In genomic region chr14:68691031-68691864, GRCh38 we compare ENCODE assay signal across 14 cellular contexts.
A peak's percentile ranks its signal among the peaks of the same experiment; 100 is the strongest.
DNase-seq lines count a peak whose midpoint lies in the region; ATAC-seq and TF ChIP-seq lines count a peak whose summit lies in the region.
"Had no signal": no experiment of that assay in that cellular context is flagged by ENCODE, and none has a peak within 500 bp of the region (broad histone marks: within the 10 kb centered on the region; RNA-seq: fewer than 3 reads in every experiment).

No MANE protein-coding gene starts in this region.

- no peak for TF ChIP-seq CTCF in testis (IDR thresholded peaks at IDR 0.05)

- H3K4me3 Mint-ChIP-seq in dendritic cell treated with granulocyte-macrophage colony-stimulating factor and Interleukin-4, amounts not matched to agents 40 ng/mL and 50 ng/mL, for 4 days = no peak overlapping the region
- H3K4me3 Mint-ChIP-seq: activated naive CD4-positive, alpha-beta T cell treated with anti-CD3 and anti-CD28 coated beads, Interleukin-2, amount 50 U/mL, for 24 hours had no signal

- no peak for TF ChIP-seq POLR2A in testis (IDR thresholded peaks at IDR 0.05)

- no peaks in the 10 kb centered on the region for H3K27me3 ChIP-seq in testis
- H3K27me3 ChIP-seq: MG63, right lobe of liver had no signal

- peak overlapping the region; percentile 73 for H3K27ac Mint-ChIP-seq in dendritic cell treated with granulocyte-macrophage colony-stimulating factor and Interleukin-4, amounts not matched to agents 40 ng/mL and 50 ng/mL, for 4 days

- WGBS in testis, 2 donors = 67 to 75% methylated on average over 26 of the region's 26 CpGs

- intact Hi-C loops in dendritic cell treated with granulocyte-macrophage colony-stimulating factor and Interleukin-4, amounts not matched to agents 40 ng/mL and 50 ng/mL, for 4 days (cut with micrococcal nuclease) = no loop called here
- intact Hi-C loops in testis (cut with DNase I; ENCODE audit: low total_unique reads) = no loop called here

- peaks cover 10% of the 10 kb centered on the region for H3K27me3 Mint-ChIP-seq in dendritic cell treated with granulocyte-macrophage colony-stimulating factor and Interleukin-4, amounts not matched to agents 40 ng/mL and 50 ng/mL, for 4 days
- H3K27me3 Mint-ChIP-seq: activated naive CD4-positive, alpha-beta T cell treated with anti-CD3 and anti-CD28 coated beads, Interleukin-2, amount 50 U/mL, for 24 hours had no signal

- H3K4me1 ChIP-seq in testis = peaks cover 15% of the 10 kb centered on the region
- H3K4me1 ChIP-seq: right lobe of liver had no signal

- no peaks in the 10 kb centered on the region for H3K36me3 Mint-ChIP-seq in dendritic cell treated with granulocyte-macrophage colony-stimulating factor and Interleukin-4, amounts not matched to agents 40 ng/mL and 50 ng/mL, for 4 days (ENCODE audit: low read depth)
- H3K36me3 Mint-ChIP-seq: activated naive CD4-positive, alpha-beta T cell treated with anti-CD3 and anti-CD28 coated beads, Interleukin-2, amount 50 U/mL, for 24 hours had no signal

- no peaks in the 10 kb centered on the region for H3K9me3 ChIP-seq in testis
- H3K9me3 ChIP-seq: MG63, right lobe of liver had no signal

- H3K9me3 Mint-ChIP-seq in dendritic cell treated with granulocyte-macrophage colony-stimulating factor and Interleukin-4, amounts not matched to agents 40 ng/mL and 50 ng/mL, for 4 days = no peaks in the 10 kb centered on the region
- H3K9me3 Mint-ChIP-seq: activated naive CD4-positive, alpha-beta T cell treated with anti-CD3 and anti-CD28 coated beads, Interleukin-2, amount 50 U/mL, for 24 hours had no signal

- ATAC-seq in HG03521 (IDR thresholded peaks at IDR 0.05; ENCODE audit: unreplicated experiment) = no peak
- no peak for ATAC-seq in GM21447 (IDR thresholded peaks at IDR 0.05; ENCODE audit: unreplicated experiment)
- ATAC-seq: right lobe of liver had no signal

- H3K4me3 ChIP-seq in testis = no peak overlapping the region
- H3K4me3 ChIP-seq: MG63, right lobe of liver had no signal

- peaks cover 81% of the 10 kb centered on the region for H3K4me1 Mint-ChIP-seq in dendritic cell treated with granulocyte-macrophage colony-stimulating factor and Interleukin-4, amounts not matched to agents 40 ng/mL and 50 ng/mL, for 4 days (ENCODE audit: low read depth)

- H3K36me3 ChIP-seq in testis (ENCODE audit: low read depth, missing control alignments) = no peaks in the 10 kb centered on the region
- H3K36me3 ChIP-seq: MG63, right lobe of liver had no signal

- H3K27ac ChIP-seq in testis = no peak overlapping the region
- H3K27ac ChIP-seq: 22Rv1, right lobe of liver had no signal

- DNase-seq in NCI-H146 (lab: John Stamatoyannopoulos, UW) (peak; percentile 21), NCI-H146 treated with DMSO at 0.1 percent for 48 hours (lab: John Stamatoyannopoulos, UW; ENCODE audit: unreplicated experiment) (no peak), middle frontal gyrus (ENCODE audit: extremely low spot score, low spot score) (peak; percentile 63), testis (peak; percentile 59), DMS 273 treated with DMSO at 0.1 percent for 48 hours (lab: John Stamatoyannopoulos, UW) (no peak)
- DNase-seq: activated CD8-positive, alpha-beta memory T cell treated with anti-CD3 and anti-CD28 coated beads for 24 hours; COR-L47; MG63 had no signal

Comparison
In these comparisons a context has a peak if more than half of its experiments do, and no peak if none do; other contexts are left out.
1. DNase-seq: peak in NCI-H146 (single experiment), middle frontal gyrus (single experiment) and testis (single experiment); none in NCI-H146 treated with DMSO at 0.1 percent for 48 hours (single experiment) and DMS 273 treated with DMSO at 0.1 percent for 48 hours (single experiment).